11 cellular contexts compared by ENCODE assay signal in the genomic region with DNA sequence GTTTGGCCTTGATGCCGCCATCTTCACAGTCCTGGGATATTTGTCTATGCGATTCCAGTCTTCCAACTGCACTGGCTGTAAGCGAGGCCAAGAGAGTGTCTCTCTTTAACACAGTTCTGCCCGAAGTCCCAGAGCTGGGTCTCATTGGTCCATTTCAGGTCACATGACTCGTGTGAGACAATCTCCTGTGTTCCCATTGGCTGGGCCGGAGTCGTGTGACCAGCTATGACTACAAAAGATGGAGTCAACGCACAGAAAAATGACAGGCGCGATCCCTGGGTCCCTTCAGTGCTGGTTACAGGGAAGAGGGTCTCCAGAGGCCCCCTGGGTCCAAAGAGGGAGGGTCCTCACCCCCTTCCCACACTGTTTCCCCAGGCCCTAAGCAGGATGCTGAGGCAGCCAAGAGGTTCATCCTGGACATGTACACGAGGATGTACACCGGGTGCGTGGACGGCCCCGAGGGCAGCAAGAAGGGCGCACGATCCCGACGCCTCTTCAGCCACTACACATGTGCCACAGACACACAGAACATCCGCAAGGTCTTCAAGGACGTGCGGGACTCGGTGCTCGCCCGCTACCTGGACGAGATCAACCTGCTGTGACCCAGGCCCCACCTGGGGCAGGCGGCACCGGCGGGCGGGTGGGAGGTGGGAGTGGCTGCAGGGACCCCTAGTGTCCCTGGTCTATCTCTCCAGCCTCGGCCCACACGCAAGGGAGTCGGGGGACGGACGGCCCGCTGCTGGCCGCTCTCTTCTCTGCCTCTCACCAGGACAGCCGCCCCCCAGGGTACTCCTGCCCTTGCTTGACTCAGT. TPM values are rescaled to one million over a fixed set of nuclear protein-coding genes. Genes with fewer than 3 reads are reported as not detected.
DNase-seq lines count a peak whose midpoint lies in the region; ATAC-seq and TF ChIP-seq lines count a peak whose summit lies in the region.
"Had no signal": no experiment of that assay in that cellular context is flagged by ENCODE, and none has a peak within 500 bp of the region (broad histone marks: within the 10 kb centered on the region; RNA-seq: fewer than 3 reads in every experiment).

No MANE protein-coding gene starts in this region.

- H3K4me3 ChIP-seq in GM23248 (no peak overlapping the region), SK-N-SH (ENCODE audit: low read depth in 2 of 2, low read length in 1 of 2) (no peak overlapping the region), prostate gland (no peak overlapping the region)
- H3K4me3 ChIP-seq: breast epithelium, SJSA1 had no signal

- H3K4me2 ChIP-seq in GM23248 (ENCODE audit: unreplicated experiment) (peak overlapping the region; percentile 43), SK-N-SH (peak overlapping the region; percentile 53; the same call in 1 of the 2 replicates)

- intact Hi-C loops in prostate gland (cut with DNase I), result loop anchor here (5.0 kb wide), 2 partner anchors 85 to 200 kb away; no protein-coding TSS in a partner anchor

- TF ChIP-seq CTCF in SK-N-SH (IDR thresholded peaks at IDR 0.05), result no peak
- no peak for TF ChIP-seq CTCF in prostate gland (IDR thresholded peaks at IDR 0.05)

- H3K9ac ChIP-seq in GM23248 (no peak overlapping the region), SK-N-SH (no peak overlapping the region)

- TF ChIP-seq EP300 in SK-N-SH (IDR thresholded peaks at IDR 0.05; ENCODE audit: borderline replicate concordance in 1 of 2, low read depth in 1 of 2, low read length in 1 of 2), result no peak

- peak overlapping the region in 1 of 2 donors; percentile 76 for H3K27ac Mint-ChIP-seq in natural killer cell treated with Interleukin-12 subunit alpha and Interleukin-12 subunit beta and Interleukin-15 and Interleukin-18, amount 100 ng/mL, for 72 hours

- DNase-seq in NCI-H2081 (lab: John Stamatoyannopoulos, UW) (peak; percentile 39 to 57), NCI-H2081 treated with DMSO at 0.1 percent for 48 hours (lab: John Stamatoyannopoulos, UW) (no peak), GM23248 (peak; percentile 56), SK-N-SH (peak; percentile 66), iPS-NIHi11 (ENCODE audit: low spot score) (peak; percentile 43), cortex of kidney (lab: John Stamatoyannopoulos, UW) (no peak), prostate gland (ENCODE audit: low spot score) (no peak)
- DNase-seq in natural killer cell treated with Interleukin-12 subunit alpha and Interleukin-12 subunit beta and Interleukin-15 and Interleukin-18, amount 100 ng/mL, for 72 hours (ENCODE audit: low spot score), result no peak

- H3F3A ChIP-seq in GM23248 (ENCODE audit: insufficient read depth) (no peaks in the 10 kb centered on the region), SK-N-SH (replicated peaks; ENCODE audit: insufficient read depth) (peaks cover 4% of the 10 kb centered on the region)

- 52 to 55% methylated on average over 35 of the region's 38 CpGs for WGBS in GM23248 (ENCODE audit: low coverage in 1 of 2, low lambda C conversion rate in 2 of 2, missing lambda C conversion rate in 2 of 2), 2 experiments
- WGBS in SK-N-SH (ENCODE audit: low lambda C conversion rate), result 35% methylated on average over 28 of the region's 38 CpGs
- WGBS in prostate gland, result 70% methylated on average over 38 of the region's 38 CpGs

- H3K27me3 Mint-ChIP-seq in natural killer cell treated with Interleukin-12 subunit alpha and Interleukin-12 subunit beta and Interleukin-15 and Interleukin-18, amount 100 ng/mL, for 72 hours, result peaks cover 0 to 2% of the 10 kb centered on the region in 2 donors

- POLR2A ChIA-PET in SK-N-SH (lab: Yijun Ruan, JAX), result no interaction called here

- no peak for TF ChIP-seq POLR2A in prostate gland (IDR thresholded peaks at IDR 0.05)

- H2AFZ ChIP-seq in GM23248, result peak overlapping the region; percentile 73
- H2AFZ ChIP-seq in SK-N-SH (ENCODE audit: low read depth), result peak overlapping the region; percentile 32

- peaks cover 11% of the 10 kb centered on the region for H3K36me3 Mint-ChIP-seq in natural killer cell treated with Interleukin-12 subunit alpha and Interleukin-12 subunit beta and Interleukin-15 and Interleukin-18, amount 100 ng/mL, for 72 hours

- no peaks in the 10 kb centered on the region for H3K9me3 Mint-ChIP-seq in natural killer cell treated with Interleukin-12 subunit alpha and Interleukin-12 subunit beta and Interleukin-15 and Interleukin-18, amount 100 ng/mL, for 72 hours

- no peaks in the 10 kb centered on the region for H3K4me1 ChIP-seq in GM23248 (ENCODE audit: insufficient read depth)
- no peaks in the 10 kb centered on the region; a peak in 1 of 4 replicates for H3K4me1 ChIP-seq in SK-N-SH (ENCODE audit: control insufficient read depth in 1 of 2, insufficient read depth in 2 of 2, low read depth in 1 of 2, low read length in 1 of 2)
- no peaks in the 10 kb centered on the region for H3K4me1 ChIP-seq in prostate gland (replicated peaks)
- H3K4me1 ChIP-seq: breast epithelium had no signal

- in situ Hi-C loops in GM23248 (cut with MboI), result loop anchor here (10.0 kb wide), 1 partner anchor 208 kb away; no protein-coding TSS in a partner anchor

- H4K20me1 ChIP-seq in GM23248 (ENCODE audit: insufficient read depth) (no peaks in the 10 kb centered on the region), SK-N-SH (ENCODE audit: insufficient read depth) (no peaks in the 10 kb centered on the region)

- H3K27me3 ChIP-seq in GM23248 (replicated peaks; ENCODE audit: insufficient read depth), result no peaks in the 10 kb centered on the region
- no peaks in the 10 kb centered on the region for H3K27me3 ChIP-seq in SK-N-SH (ENCODE audit: insufficient read depth)
- no peaks in the 10 kb centered on the region for H3K27me3 ChIP-seq in prostate gland (replicated peaks; ENCODE audit: insufficient read depth)
- H3K27me3 ChIP-seq: breast epithelium, SJSA1 had no signal

- H3K9me3 ChIP-seq in GM23248 (ENCODE audit: low read depth), result no peaks in the 10 kb centered on the region
- no peaks in the 10 kb centered on the region for H3K9me3 ChIP-seq in SK-N-SH
- H3K9me3 ChIP-seq in prostate gland, result no peaks in the 10 kb centered on the region
- H3K9me3 ChIP-seq: breast epithelium, SJSA1 had no signal

- no peaks in the 10 kb centered on the region for H3K79me2 ChIP-seq in GM23248 (ENCODE audit: insufficient read depth)
- no peaks in the 10 kb centered on the region for H3K79me2 ChIP-seq in SK-N-SH (ENCODE audit: insufficient read depth)

- CTCF ChIA-PET in SK-N-SH (lab: Yijun Ruan, JAX), result interaction anchor here (0.6 to 4.2 kb wide), 21 partner anchors 17 to 846 kb away, joined by 3 to 27 read pairs (median 4); no protein-coding TSS in a partner anchor

- H3K36me3 ChIP-seq in GM23248 (ENCODE audit: low read depth), result no peaks in the 10 kb centered on the region
- no peaks in the 10 kb centered on the region for H3K36me3 ChIP-seq in SK-N-SH (replicated peaks in 1 of 2; ENCODE audit: control insufficient read depth in 1 of 2, insufficient read depth in 2 of 2, low read length in 1 of 2)
- no peaks in the 10 kb centered on the region for H3K36me3 ChIP-seq in prostate gland
- H3K36me3 ChIP-seq: breast epithelium, SJSA1 had no signal

- H3K4me3 Mint-ChIP-seq in natural killer cell treated with Interleukin-12 subunit alpha and Interleukin-12 subunit beta and Interleukin-15 and Interleukin-18, amount 100 ng/mL, for 72 hours, result no peak overlapping the region

- TF ChIP-seq RAD21 in SK-N-SH (IDR thresholded peaks at IDR 0.05; ENCODE audit: low read length), result no peak

- H3K4me1 Mint-ChIP-seq in natural killer cell treated with Interleukin-12 subunit alpha and Interleukin-12 subunit beta and Interleukin-15 and Interleukin-18, amount 100 ng/mL, for 72 hours (ENCODE audit: low read depth in 2 of 2), result peaks cover 23 to 34% of the 10 kb centered on the region in 2 donors

- H3K27ac ChIP-seq in GM23248 (no peak overlapping the region), SK-N-SH (ENCODE audit: low read depth in 2 of 2, low read length in 1 of 2) (no peak overlapping the region), prostate gland (no peak overlapping the region)
- H3K27ac ChIP-seq: breast epithelium, SJSA1 had no signal

- no peak for ATAC-seq in natural killer cell treated with Interleukin-12 subunit alpha and Interleukin-12 subunit beta and Interleukin-15 and Interleukin-18, amount 100 ng/mL, for 72 hours

- H3K9me2 ChIP-seq in GM23248 (ENCODE audit: insufficient read depth) (no peaks in the 10 kb centered on the region), SK-N-SH (no peaks in the 10 kb centered on the region)

TF ChIP-seq in SK-N-SH, 30 proteins besides CTCF, POLR2A, EP300 and RAD21 (continues in another document):
- TF ChIP-seq, protein P1, sequence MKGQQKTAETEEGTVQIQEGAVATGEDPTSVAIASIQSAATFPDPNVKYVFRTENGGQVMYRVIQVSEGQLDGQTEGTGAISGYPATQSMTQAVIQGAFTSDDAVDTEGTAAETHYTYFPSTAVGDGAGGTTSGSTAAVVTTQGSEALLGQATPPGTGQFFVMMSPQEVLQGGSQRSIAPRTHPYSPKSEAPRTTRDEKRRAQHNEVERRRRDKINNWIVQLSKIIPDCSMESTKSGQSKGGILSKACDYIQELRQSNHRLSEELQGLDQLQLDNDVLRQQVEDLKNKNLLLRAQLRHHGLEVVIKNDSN (IDR thresholded peaks at IDR 0.05; ENCODE audit: borderline replicate concordance, low read depth), result peak; percentile 73

RNA-seq across cellular contexts. Expression of gene S1PR4, which starts 15.9 kb away (rescaled TPM):
- total RNA-seq in GM23248 (2014; rRNA removed; shearing (Covaris generic)), result not detected in 2 replicates
- not detected in 2 replicates for polyA plus RNA-seq in GM23248 (2016; fragmentation: Nextera tagmentation; extraction: Ambion mirVana)
- polyA plus RNA-seq in SK-N-SH (2012; rRNA removed), result not detected in 2 replicates
- not detected in 2 replicates for polyA plus RNA-seq in SK-N-SH (2012; cell fraction: cytosol; rRNA removed)
- 0.18 and 0.27 TPM in 2 replicates for polyA plus RNA-seq in SK-N-SH (2012; cell fraction: nucleus; rRNA removed)
- 10 to 100 TPM; 33.5 to 47.0 TPM for total RNA-seq in natural killer cell treated with Interleukin-12 subunit alpha and Interleukin-12 subunit beta and Interleukin-15 and Interleukin-18, amount 100 ng/mL, for 72 hours
- 1 to 10 TPM in 1 of 2 donors, under 1 TPM in 1; 0.14 to 1.5 TPM for total RNA-seq in prostate gland
- total RNA-seq: SJSA1, temporal lobe had no signal

RNA-seq across cellular contexts. Expression of gene NCLN, which starts 23.1 kb away (rescaled TPM):
- total RNA-seq in GM23248 (2014; rRNA removed; shearing (Covaris generic)), result 73.0 and 76.5 TPM in 2 replicates
- polyA plus RNA-seq in GM23248 (2016; fragmentation: Nextera tagmentation; extraction: Ambion mirVana) (84.8 and 91.3 TPM in 2 replicates), SK-N-SH (2012; rRNA removed) (67.0 and 69.0 TPM in 2 replicates)
- 23.8 and 45.1 TPM in 2 replicates for polyA plus RNA-seq in SK-N-SH (2012; cell fraction: cytosol; rRNA removed)
- 131 and 133 TPM in 2 replicates for polyA plus RNA-seq in SK-N-SH (2012; cell fraction: nucleus; rRNA removed)
- total RNA-seq in natural killer cell treated with Interleukin-12 subunit alpha and Interleukin-12 subunit beta and Interleukin-15 and Interleukin-18, amount 100 ng/mL, for 72 hours, result 100 to 1,000 TPM in 1 of 2 donors, 10 to 100 TPM in 1; 84.4 to 196 TPM
- 10 to 100 TPM; 48.6 to 68.5 TPM for total RNA-seq in prostate gland

RNA-seq across cellular contexts. Expression of gene GNA15, which starts 26.8 kb away (rescaled TPM):
- not detected in 2 replicates for total RNA-seq in GM23248 (2014; rRNA removed; shearing (Covaris generic))
- polyA plus RNA-seq in GM23248 (2016; fragmentation: Nextera tagmentation; extraction: Ambion mirVana) (not detected in 2 replicates), SK-N-SH (2012; rRNA removed) (0.05 and 0.13 TPM in 2 replicates)
- 0.03 and 0.04 TPM in 2 replicates for polyA plus RNA-seq in SK-N-SH (2012; cell fraction: cytosol; rRNA removed)
- polyA plus RNA-seq in SK-N-SH (2012; cell fraction: nucleus; rRNA removed), result 0.15 and 0.21 TPM in 2 replicates
- 10 to 100 TPM; 22.2 to 33.3 TPM for total RNA-seq in natural killer cell treated with Interleukin-12 subunit alpha and Interleukin-12 subunit beta and Interleukin-15 and Interleukin-18, amount 100 ng/mL, for 72 hours
- total RNA-seq in prostate gland, result 10 to 100 TPM; 11.1 to 13.3 TPM

Comparison
In these comparisons a context has a peak if more than half of its experiments do, and no peak if none do; other contexts are left out.
1. DNase-seq: peak in NCI-H2081 (2 of 2), GM23248 (single experiment), SK-N-SH (single experiment) and iPS-NIHi11 (single experiment); none in NCI-H2081 treated with DMSO at 0.1 percent for 48 hours (single experiment), cortex of kidney (single experiment), natural killer cell treated with Interleukin-12 subunit alpha and Interleukin-12 subunit beta and Interleukin-15 and Interleukin-18, amount 100 ng/mL, for 72 hours (single experiment) and prostate gland (single experiment).
2. RNA of gene S1PR4, which starts 15.9 kb away (total RNA-seq): 33.5 to 47.0 TPM in natural killer cell treated with Interleukin-12 subunit alpha and Interleukin-12 subunit beta and Interleukin-15 and Interleukin-18, amount 100 ng/mL, for 72 hours; 0.14 to 1.5 TPM in prostate gland and not detected in GM23248; every median in the first group is over 10 times any median in the second.
3. RNA of gene GNA15, which starts 26.8 kb away (total RNA-seq): 22.2 to 33.3 TPM in natural killer cell treated with Interleukin-12 subunit alpha and Interleukin-12 subunit beta and Interleukin-15 and Interleukin-18, amount 100 ng/mL, for 72 hours and 11.1 to 13.3 TPM in prostate gland; not detected in GM23248; every median in the first group is over 10 times any median in the second.